ENCODE assay signal across 9 cellular contexts in genomic region chr10:89888647-89889046, GRCh38.
DNase-seq lines count a peak whose midpoint lies in the region; ATAC-seq and TF ChIP-seq lines count a peak whose summit lies in the region.
"Had no signal": no experiment of that assay in that cellular context is flagged by ENCODE, and none has a peak within 500 bp of the region (broad histone marks: within the 10 kb centered on the region; RNA-seq: fewer than 3 reads in every experiment).

No MANE protein-coding gene starts in this region.

- no peaks in the 10 kb centered on the region for H3K9me3 ChIP-seq in left lung
- H3K9me3 ChIP-seq: stomach had no signal

- no peak overlapping the region for H3K27ac ChIP-seq in left lung

- intact Hi-C loops in left lung (cut with DNase I): no loop called here

- H3K4me3 ChIP-seq in left lung: no peak overlapping the region
- H3K4me3 ChIP-seq: stomach had no signal

- no peaks in the 10 kb centered on the region for H3K27me3 ChIP-seq in left lung
- H3K27me3 ChIP-seq: stomach had no signal

- peak; percentile 87 for ATAC-seq in GM18511 (IDR thresholded peaks at IDR 0.05; ENCODE audit: unreplicated experiment)
- peak; percentile 88 for ATAC-seq in GM21737 (IDR thresholded peaks at IDR 0.05; ENCODE audit: unreplicated experiment)
- peak; percentile 34 for ATAC-seq in HG03558 (IDR thresholded peaks at IDR 0.05; ENCODE audit: extremely low read depth, unreplicated experiment)
- peak; percentile 33 for ATAC-seq in left lung

- no peaks in the 10 kb centered on the region for H3K36me3 ChIP-seq in left lung
- H3K36me3 ChIP-seq: stomach had no signal

- TF ChIP-seq CTCF in left lung (IDR thresholded peaks at IDR 0.05): no peak

- DNase-seq in left lung: no peak
- no peak for DNase-seq in GF-D8 (lab: John Stamatoyannopoulos, UW)
- DNase-seq in NCI-H1092 treated with DMSO at 0.1 percent for 48 hours (lab: John Stamatoyannopoulos, UW): no peak
- DNase-seq in NCI-H146 (lab: John Stamatoyannopoulos, UW): no peak
- DNase-seq in effector CD8-positive, alpha-beta T cell (lab: John Stamatoyannopoulos, UW): no peak
- DNase-seq: stomach had no signal

- no peaks in the 10 kb centered on the region for H3K4me1 ChIP-seq in left lung
- H3K4me1 ChIP-seq: stomach had no signal

Comparison
In these comparisons a context has a peak if more than half of its experiments do, and no peak if none do; other contexts are left out.
1. ATAC-seq: peak in every context shown above with its lines; median percentile 88 in GM21737; 87 in GM18511; 34 in HG03558; 33 in left lung.